Comparison of ENCODE assay signal across 21 cellular contexts in genomic region chr3:177674186-177674585, GRCh38.
DNase-seq lines count a peak whose midpoint lies in the region; ATAC-seq lines count a peak whose summit lies in the region.
"Had no signal": no experiment of that assay in that cellular context is flagged by ENCODE, and none has a peak within 500 bp of the region (broad histone marks: within the 10 kb centered on the region; RNA-seq: fewer than 3 reads in every experiment).

No MANE protein-coding gene starts in this region.

- H3K4me3 Mint-ChIP-seq in activated T-cell treated with anti-CD3 and anti-CD28 coated beads, Interleukin-2, amount 50 U/mL, for 72 hours: no peak overlapping the region
- H3K4me3 Mint-ChIP-seq: B cell, H9 had no signal

- no peaks in the 10 kb centered on the region for H3K9me3 Mint-ChIP-seq in activated T-cell treated with anti-CD3 and anti-CD28 coated beads, Interleukin-2, amount 50 U/mL, for 72 hours
- H3K9me3 Mint-ChIP-seq: H9 had no signal

- 84 to 90% methylated on average over 3 of the region's 3 CpGs for WGBS in GM23248 (ENCODE audit: low coverage in 1 of 2, low lambda C conversion rate in 2 of 2, missing lambda C conversion rate in 2 of 2), 2 experiments
- WGBS in mesenchymal stem cell: 96% methylated on average over 3 of the region's 3 CpGs
- WGBS in trophoblast cell (ENCODE audit: extremely low coverage, insufficient coverage, insufficient read length): no CpG with 5 or more reads among the region's 3 CpGs

- peak overlapping the region; percentile 59 for H2AK5ac ChIP-seq in mesenchymal stem cell (ENCODE audit: low read length, severe bottlenecking)
- no peak overlapping the region for H2AK5ac ChIP-seq in trophoblast cell (ENCODE audit: low read length)

- H4K12ac ChIP-seq in trophoblast cell (ENCODE audit: low read depth, low read length): no peak overlapping the region

- no peak overlapping the region for H4K8ac ChIP-seq in mesenchymal stem cell (ENCODE audit: low read length)
- H4K8ac ChIP-seq in trophoblast cell (ENCODE audit: low read depth, low read length): no peak overlapping the region

- no peak overlapping the region for H2BK15ac ChIP-seq in mesenchymal stem cell (ENCODE audit: low read depth, poor library complexity, severe bottlenecking)

- H3K27ac ChIP-seq in GM23248: peak overlapping the region; percentile 75; the same call in 1 of the 2 replicates
- H3K27ac ChIP-seq in mesenchymal stem cell (ENCODE audit: low read length, poor library complexity, severe bottlenecking): no peak overlapping the region
- no peak overlapping the region for H3K27ac ChIP-seq in trophoblast cell (ENCODE audit: low read depth, low read length)
- H3K27ac ChIP-seq in SJCRH30: no peak overlapping the region
- H3K27ac ChIP-seq: HL-60, KMS-11, Peyer's patch had no signal

- no peak overlapping the region for H3K9ac ChIP-seq in GM23248
- H3K9ac ChIP-seq in mesenchymal stem cell (ENCODE audit: low read length): peak overlapping the region; percentile 74
- H3K9ac ChIP-seq in trophoblast cell (ENCODE audit: low read length): no peak overlapping the region
- H3K9ac ChIP-seq: KMS-11 had no signal

- no peaks in the 10 kb centered on the region for H3K9me3 ChIP-seq in GM23248 (ENCODE audit: low read depth)
- H3K9me3 ChIP-seq in mesenchymal stem cell (ENCODE audit: control insufficient read depth, low read length): no peaks in the 10 kb centered on the region
- no peaks in the 10 kb centered on the region for H3K9me3 ChIP-seq in trophoblast cell (ENCODE audit: insufficient read depth, low read depth, low read length)
- no peaks in the 10 kb centered on the region for H3K9me3 ChIP-seq in SJCRH30 (replicated peaks)
- H3K9me3 ChIP-seq: Peyer's patch had no signal

- H3K4me3 ChIP-seq in GM23248 (no peak overlapping the region), mesenchymal stem cell (ENCODE audit: insufficient read depth in 1 of 2, low read depth in 1 of 2, low read length in 2 of 2) (no peak overlapping the region), trophoblast cell (ENCODE audit: low read depth, low read length) (no peak overlapping the region), SJCRH30 (no peak overlapping the region)
- H3K4me3 ChIP-seq: Peyer's patch had no signal

- H3K36me3 ChIP-seq in GM23248 (ENCODE audit: low read depth) (no peaks in the 10 kb centered on the region), mesenchymal stem cell (ENCODE audit: control insufficient read depth in 1 of 2, insufficient read depth in 2 of 2, low read depth in 1 of 2, low read length in 2 of 2) (no peaks in the 10 kb centered on the region), trophoblast cell (ENCODE audit: control insufficient read depth in 1 of 2, insufficient read depth in 2 of 2, low read length in 2 of 2) (no peaks in the 10 kb centered on the region), SJCRH30 (no peaks in the 10 kb centered on the region)
- H3K36me3 ChIP-seq: Peyer's patch had no signal

- no peaks in the 10 kb centered on the region for H3K36me3 Mint-ChIP-seq in activated T-cell treated with anti-CD3 and anti-CD28 coated beads, Interleukin-2, amount 50 U/mL, for 72 hours (ENCODE audit: insufficient read depth in 2 of 2)

- H2BK120ac ChIP-seq in mesenchymal stem cell (ENCODE audit: low read depth, low read length): no peak overlapping the region
- H2BK120ac ChIP-seq in trophoblast cell (ENCODE audit: insufficient read depth, low read length, poor library complexity): no peak overlapping the region

- H3K79me2 ChIP-seq in GM23248 (ENCODE audit: insufficient read depth): no peaks in the 10 kb centered on the region
- H3K79me2 ChIP-seq in trophoblast cell (ENCODE audit: control insufficient read depth, insufficient read depth, low read length, poor library complexity): no peaks in the 10 kb centered on the region

- H3K4me1 ChIP-seq in GM23248 (ENCODE audit: insufficient read depth): peaks cover 15% of the 10 kb centered on the region
- H3K4me1 ChIP-seq in mesenchymal stem cell (ENCODE audit: control insufficient read depth, insufficient read depth, low read depth, low read length): peaks cover 2% of the 10 kb centered on the region
- H3K4me1 ChIP-seq in trophoblast cell (ENCODE audit: control insufficient read depth in 1 of 2, insufficient read depth in 2 of 2, low read length in 2 of 2): peaks cover 0 to 5% of the 10 kb centered on the region in 2 experiments
- no peaks in the 10 kb centered on the region for H3K4me1 ChIP-seq in SJCRH30
- H3K4me1 ChIP-seq: Peyer's patch had no signal

- H4K20me1 ChIP-seq in GM23248 (ENCODE audit: insufficient read depth): no peaks in the 10 kb centered on the region; the same call in 1 of the 2 replicates

- peaks cover 5% of the 10 kb centered on the region for H3K4me1 Mint-ChIP-seq in activated T-cell treated with anti-CD3 and anti-CD28 coated beads, Interleukin-2, amount 50 U/mL, for 72 hours (ENCODE audit: low read depth)
- H3K4me1 Mint-ChIP-seq: B cell had no signal

- H2BK5ac ChIP-seq in mesenchymal stem cell (ENCODE audit: low read depth, low read length, poor library complexity, severe bottlenecking): no peak overlapping the region
- no peak overlapping the region for H2BK5ac ChIP-seq in trophoblast cell (ENCODE audit: low read depth, low read length, poor library complexity)

- no peak overlapping the region for H3K4me2 ChIP-seq in GM23248 (ENCODE audit: unreplicated experiment)
- no peak overlapping the region for H3K4me2 ChIP-seq in mesenchymal stem cell (ENCODE audit: low read length, poor library complexity, severe bottlenecking)
- no peak overlapping the region for H3K4me2 ChIP-seq in trophoblast cell (ENCODE audit: low read length)
- H3K4me2 ChIP-seq: KMS-11 had no signal

- H3K18ac ChIP-seq in mesenchymal stem cell (ENCODE audit: low read depth in 1 of 2, low read length in 2 of 2): no peak overlapping the region
- no peak overlapping the region for H3K18ac ChIP-seq in trophoblast cell (ENCODE audit: low read length)

- in situ Hi-C loops in GM23248 (cut with MboI): no loop called here

- H2BK12ac ChIP-seq in mesenchymal stem cell (ENCODE audit: low read length in 2 of 2) (peak overlapping the region in 1 of 2 experiments; percentile 29), trophoblast cell (ENCODE audit: low read length) (no peak overlapping the region)

- H3K9me2 ChIP-seq in GM23248 (ENCODE audit: insufficient read depth): no peaks in the 10 kb centered on the region

- H3K27me3 Mint-ChIP-seq in activated T-cell treated with anti-CD3 and anti-CD28 coated beads, Interleukin-2, amount 50 U/mL, for 72 hours (ENCODE audit: low read depth): no peaks in the 10 kb centered on the region
- H3K27me3 Mint-ChIP-seq: B cell had no signal

- H3F3A ChIP-seq in GM23248 (ENCODE audit: insufficient read depth): peaks cover 6% of the 10 kb centered on the region; the same call in 1 of the 2 replicates

- H2AFZ ChIP-seq in GM23248 (0 out of 2 replicates have a peak overlapping the region, but pooled peaks have one; percentile 42), mesenchymal stem cell (ENCODE audit: low read depth, low read length) (no peak overlapping the region), trophoblast cell (ENCODE audit: insufficient read depth, low read length, poor library complexity) (no peak overlapping the region)

- ATAC-seq in activated T-cell treated with anti-CD3 and anti-CD28 coated beads, Interleukin-2, amount 50 U/mL, for 72 hours (replicated peaks in 1 of 2): no peak

- H3K27ac Mint-ChIP-seq in activated T-cell treated with anti-CD3 and anti-CD28 coated beads, Interleukin-2, amount 50 U/mL, for 72 hours: no peak overlapping the region
- H3K27ac Mint-ChIP-seq: B cell, H9 had no signal

- no peaks in the 10 kb centered on the region for H3K27me3 ChIP-seq in GM23248 (replicated peaks; ENCODE audit: insufficient read depth)
- no peaks in the 10 kb centered on the region for H3K27me3 ChIP-seq in mesenchymal stem cell (ENCODE audit: control insufficient read depth in 1 of 2, insufficient read depth in 1 of 2, low read length in 2 of 2)
- no peaks in the 10 kb centered on the region for H3K27me3 ChIP-seq in trophoblast cell (ENCODE audit: insufficient read depth, low read length)
- H3K27me3 ChIP-seq in SJCRH30: no peaks in the 10 kb centered on the region
- H3K27me3 ChIP-seq: Peyer's patch had no signal

- H3K4ac ChIP-seq in mesenchymal stem cell (ENCODE audit: low read depth in 1 of 2, low read length in 2 of 2): peak overlapping the region in 1 of 2 experiments; percentile 19
- H3K4ac ChIP-seq in trophoblast cell (ENCODE audit: low read depth, low read length): no peak overlapping the region

- H3K14ac ChIP-seq in mesenchymal stem cell (ENCODE audit: low read length in 2 of 2): peak overlapping the region in 1 of 2 experiments; percentile 41
- H3K14ac ChIP-seq in trophoblast cell (ENCODE audit: low read length): peak overlapping the region; percentile 48

- H4K91ac ChIP-seq in mesenchymal stem cell (ENCODE audit: low read length) (no peak overlapping the region), trophoblast cell (ENCODE audit: low read depth, low read length) (no peak overlapping the region)

- H3K79me1 ChIP-seq in mesenchymal stem cell (replicated peaks; ENCODE audit: low read length, poor library complexity, severe bottlenecking) (no peaks in the 10 kb centered on the region), trophoblast cell (ENCODE audit: low read length) (peaks cover 1% of the 10 kb centered on the region)

- DNase-seq in GM23248: no peak
- DNase-seq in UCSD-AML1 (lab: John Stamatoyannopoulos, UW; ENCODE audit: unreplicated experiment): peak; percentile 14
- DNase-seq in mesenchymal stem cell: no peak
- DNase-seq in trophoblast cell: no peak
- DNase-seq in activated T-cell treated with anti-CD3 and anti-CD28 coated beads, Interleukin-2, amount 50 U/mL, for 72 hours: no peak
- no peak for DNase-seq in SJCRH30
- no peak for DNase-seq in pons (ENCODE audit: low spot score)
- DNase-seq: DMS53, EL, GF-D8, H9, NCI-H1105, NCI-H146, NCI-H2029, NCI-H2227 treated with DMSO at 0.1 percent for 48 hours, NCI-H524 treated with DMSO at 0.1 percent for 48 hours, NCI-H82, Peyer's patch had no signal

- H3K23ac ChIP-seq in mesenchymal stem cell (ENCODE audit: low read length in 2 of 2) (no peak overlapping the region), trophoblast cell (ENCODE audit: low read length) (no peak overlapping the region)
